In the genomic region with DNA sequence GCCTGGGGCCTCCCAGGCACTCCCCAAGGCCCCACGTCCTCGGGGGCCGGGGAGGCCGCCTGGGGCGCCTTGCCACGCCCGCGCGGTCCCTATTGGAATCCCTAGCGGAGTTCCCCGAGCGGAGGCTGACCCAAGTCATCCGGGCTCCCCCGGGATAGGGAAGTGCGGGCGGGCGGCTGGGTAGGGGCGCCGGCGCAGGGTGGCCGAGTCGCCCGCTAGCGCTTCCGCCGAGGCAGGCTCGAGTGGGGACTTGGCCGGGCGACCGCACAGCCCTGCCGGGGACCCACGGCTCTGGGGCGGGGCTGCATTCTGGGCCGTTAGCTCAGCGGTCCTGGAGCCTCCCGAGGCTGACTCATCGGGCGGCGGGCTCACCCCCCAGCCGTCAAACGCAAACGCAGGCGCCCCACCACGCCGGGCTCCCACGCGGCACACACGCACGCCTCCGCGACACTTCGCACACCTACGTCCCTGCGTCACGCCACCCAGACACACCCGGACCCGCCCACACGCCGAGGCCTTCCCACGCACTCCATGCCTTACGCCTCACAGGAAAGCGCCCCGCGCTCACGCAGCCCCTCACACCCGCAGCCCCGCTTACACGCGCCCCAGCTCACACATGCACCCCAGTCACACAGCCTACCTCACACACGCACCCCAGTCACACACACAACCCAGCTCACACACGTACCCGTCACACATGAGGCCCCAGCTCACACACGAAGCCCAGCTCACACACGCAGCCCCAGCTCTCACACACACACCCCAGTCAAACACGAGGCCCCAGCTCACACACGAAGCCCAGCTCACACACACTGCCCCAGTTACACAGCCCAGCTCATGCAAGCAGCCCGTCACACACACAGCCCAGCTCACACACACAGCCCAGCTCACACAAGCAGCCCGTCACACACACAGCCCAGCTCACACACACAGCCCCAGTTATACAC, we compare ENCODE assay signal across 8 cellular contexts. TPM values are rescaled to one million over a fixed set of nuclear protein-coding genes. Genes with fewer than 3 reads are reported as not detected.
DNase-seq lines count a peak whose midpoint lies in the region; TF ChIP-seq lines count a peak whose summit lies in the region.

No MANE protein-coding gene starts in this region.

- H3K9me3 Mint-ChIP-seq in Calu3 (ENCODE audit: low read depth, unreplicated experiment): no peaks in the 10 kb centered on the region

- H3K4me1 Mint-ChIP-seq in Calu3 (ENCODE audit: low read depth, unreplicated experiment): peaks cover 35% of the 10 kb centered on the region

- no peak for TF ChIP-seq POLR2A in erythroblast (IDR thresholded peaks at IDR 0.05; ENCODE audit: low read length)

- H3K27me3 Mint-ChIP-seq in Calu3 (ENCODE audit: unreplicated experiment): peaks cover 37% of the 10 kb centered on the region

- DNase-seq in Calu3: peak; percentile 28
- DNase-seq in NCI-H226: peak; percentile 81
- DNase-seq in activated T-cell treated with anti-CD3 and anti-CD28 coated beads for 4 hours: peak; percentile 87
- peak; percentile 58 to 80 for DNase-seq in erythroblast (lab: John Stamatoyannopoulos, UW)
- DNase-seq in stimulated activated CD8-positive, alpha-beta memory T cell treated with anti-CD3 and anti-CD28 coated beads, Interleukin-4, amount 100 ng/mL, for 24 hours (ENCODE audit: low read depth): peak; percentile 54
- DNase-seq in NCI-H2107 (lab: John Stamatoyannopoulos, UW): no peak
- no peak for DNase-seq in DMS153 treated with DMSO at 0.1 percent for 48 hours (lab: John Stamatoyannopoulos, UW; ENCODE audit: unreplicated experiment)

- H3K9me3 ChIP-seq in mucosa of rectum (ENCODE audit: control insufficient read depth in 2 of 2, low read length in 2 of 2): no peaks in the 10 kb centered on the region

- H3K27ac ChIP-seq in mucosa of rectum (ENCODE audit: low read depth in 2 of 2, low read length in 2 of 2): peak overlapping the region; percentile 82 to 89

- H3K9ac ChIP-seq in mucosa of rectum (ENCODE audit: low read depth in 1 of 2, low read length in 2 of 2): peak overlapping the region; percentile 41 to 76

- peak overlapping the region; percentile 69 to 72 for H3K4me3 ChIP-seq in mucosa of rectum (ENCODE audit: low read length in 2 of 2)

- peaks cover 14 to 24% of the 10 kb centered on the region in 2 donors for H3K27me3 ChIP-seq in mucosa of rectum (ENCODE audit: control insufficient read depth in 2 of 2, insufficient read depth in 2 of 2, low read length in 2 of 2)

- CTCF ChIA-PET in Calu3 (lab: Charles Lee): interaction anchor here (0.5 to 1.4 kb wide), 9 partner anchors 11 to 732 kb away, joined by 3 to 11 read pairs (median 3); a partner anchor contains a TSS

- H3K4me1 ChIP-seq in mucosa of rectum (ENCODE audit: control insufficient read depth in 2 of 2, insufficient read depth in 2 of 2, low read length in 2 of 2): peaks cover 36 to 47% of the 10 kb centered on the region in 2 donors

- BruUV-seq in Calu3 (replicated peaks; lab: Mats Ljungman, UMichigan): no TSS peak

- intact Hi-C loops in Calu3 (cut with micrococcal nuclease; ENCODE audit: unreplicated experiment): loop anchor here (5.0 kb wide), 1 partner anchor 49 kb away; no protein-coding TSS in a partner anchor

- no peak for TF ChIP-seq CTCF in Calu3 (IDR thresholded peaks at IDR 0.05; ENCODE audit: unreplicated experiment)

- no peaks in the 10 kb centered on the region for H3K36me3 ChIP-seq in mucosa of rectum (ENCODE audit: control insufficient read depth in 2 of 2, insufficient read depth in 2 of 2, low read length in 2 of 2)

- H3K36me3 Mint-ChIP-seq in Calu3 (ENCODE audit: insufficient read depth, unreplicated experiment): peaks cover 17% of the 10 kb centered on the region

- peak overlapping the region; percentile 65 for H3K27ac Mint-ChIP-seq in Calu3 (ENCODE audit: unreplicated experiment)

- peak overlapping the region; percentile 78 for H3K4me3 Mint-ChIP-seq in Calu3 (ENCODE audit: low read depth, unreplicated experiment)

RNA-seq across cellular contexts. Expression of a gene that starts 1.1 kb away (rescaled TPM):
- total RNA-seq in Calu3 (2022): 30.3 and 37.1 TPM in 2 replicates

RNA-seq across cellular contexts. Expression of a gene that starts 36.3 kb away (rescaled TPM):
- total RNA-seq in Calu3 (2022): 77.8 and 83.8 TPM in 2 replicates

RNA-seq across cellular contexts. Expression of a gene that starts 42.8 kb away (rescaled TPM):
- total RNA-seq in Calu3 (2022): 8.3 and 9.1 TPM in 2 replicates

Comparison
In these comparisons a context has a peak if more than half of its experiments do, and no peak if none do; other contexts are left out.
1. DNase-seq: peak in Calu3 (single experiment), NCI-H226 (single experiment), activated T-cell treated with anti-CD3 and anti-CD28 coated beads for 4 hours (single experiment), erythroblast (2 of 2) and stimulated activated CD8-positive, alpha-beta memory T cell treated with anti-CD3 and anti-CD28 coated beads, Interleukin-4, amount 100 ng/mL, for 24 hours (single experiment); none in NCI-H2107 (single experiment) and DMS153 treated with DMSO at 0.1 percent for 48 hours (single experiment).